Comparison of ENCODE assay signal across 12 cellular contexts in genomic region chr5:87243161-87243877, GRCh38.
DNase-seq lines count a peak whose midpoint lies in the region; ATAC-seq lines count a peak whose summit lies in the region.
"Had no signal": no experiment of that assay in that cellular context is flagged by ENCODE, and none has a peak within 500 bp of the region (broad histone marks: within the 10 kb centered on the region; RNA-seq: fewer than 3 reads in every experiment).

No MANE protein-coding gene starts in this region.

- H3K27ac ChIP-seq in epithelial cell of prostate: peak overlapping the region; percentile 16
- H3K27ac ChIP-seq: testis had no signal

- no peak overlapping the region for H3K4me3 Mint-ChIP-seq in activated naive CD4-positive, alpha-beta T cell treated with anti-CD3 and anti-CD28 coated beads, Interleukin-2, amount 10 ng/mL, durations not matched to agents 7 days and 5 days

- H3K4me1 Mint-ChIP-seq in activated naive CD4-positive, alpha-beta T cell treated with anti-CD3 and anti-CD28 coated beads, Interleukin-2, amount 10 ng/mL, durations not matched to agents 7 days and 5 days: no peaks in the 10 kb centered on the region

- ATAC-seq in HG03571 (IDR thresholded peaks at IDR 0.05; ENCODE audit: unreplicated experiment): no peak
- ATAC-seq: activated CD4-positive, CD25-positive, alpha-beta regulatory T cell treated with anti-CD3 and anti-CD28 coated beads, Interleukin-2, amount 50 U/mL, for 24 hours had no signal

- peak; percentile 18 for DNase-seq in GF-D8 (lab: John Stamatoyannopoulos, UW)
- DNase-seq in NOMO-1 treated with DMSO at 0.1 percent for 48 hours (lab: John Stamatoyannopoulos, UW; ENCODE audit: unreplicated experiment): peak; percentile 87
- DNase-seq in epithelial cell of prostate (ENCODE audit: low read depth, low spot score): no peak
- peak; percentile 44 for DNase-seq in pons (ENCODE audit: low spot score)
- DNase-seq in DMS114 treated with DMSO at 0.1 percent for 48 hours (lab: John Stamatoyannopoulos, UW; ENCODE audit: unreplicated experiment): no peak
- no peak for DNase-seq in activated naive CD4-positive, alpha-beta T cell treated with anti-CD3 and anti-CD28 coated beads, Interleukin-2, amount 10 ng/mL, durations not matched to agents 7 days and 5 days
- no peak for DNase-seq in C1 segment of cervical spinal cord (lab: John Stamatoyannopoulos, UW)
- DNase-seq: anterior cingulate cortex, NCI-H524 treated with DMSO at 0.1 percent for 48 hours, testis had no signal

- CTCF ChIA-PET in activated naive CD4-positive, alpha-beta T cell treated with anti-CD3 and anti-CD28 coated beads, Interleukin-2, amount 10 ng/mL, durations not matched to agents 7 days and 5 days (lab: Charles Lee): no interaction called here

- H3K27me3 Mint-ChIP-seq in activated naive CD4-positive, alpha-beta T cell treated with anti-CD3 and anti-CD28 coated beads, Interleukin-2, amount 10 ng/mL, durations not matched to agents 7 days and 5 days: peaks cover 6% of the 10 kb centered on the region

- no peaks in the 10 kb centered on the region for H3K36me3 Mint-ChIP-seq in activated naive CD4-positive, alpha-beta T cell treated with anti-CD3 and anti-CD28 coated beads, Interleukin-2, amount 10 ng/mL, durations not matched to agents 7 days and 5 days

- no peaks in the 10 kb centered on the region for H3K9me3 Mint-ChIP-seq in activated naive CD4-positive, alpha-beta T cell treated with anti-CD3 and anti-CD28 coated beads, Interleukin-2, amount 10 ng/mL, durations not matched to agents 7 days and 5 days

- H3K27ac Mint-ChIP-seq in activated naive CD4-positive, alpha-beta T cell treated with anti-CD3 and anti-CD28 coated beads, Interleukin-2, amount 10 ng/mL, durations not matched to agents 7 days and 5 days: no peak overlapping the region

Comparison
In these comparisons a context has a peak if more than half of its experiments do, and no peak if none do; other contexts are left out.
1. DNase-seq: peak in GF-D8 (single experiment), NOMO-1 treated with DMSO at 0.1 percent for 48 hours (single experiment) and pons (single experiment); none in epithelial cell of prostate (single experiment), DMS114 treated with DMSO at 0.1 percent for 48 hours (single experiment), activated naive CD4-positive, alpha-beta T cell treated with anti-CD3 and anti-CD28 coated beads, Interleukin-2, amount 10 ng/mL, durations not matched to agents 7 days and 5 days (single experiment) and C1 segment of cervical spinal cord (0 of 14).